18 cellular contexts compared by ENCODE assay signal in the genomic region with DNA sequence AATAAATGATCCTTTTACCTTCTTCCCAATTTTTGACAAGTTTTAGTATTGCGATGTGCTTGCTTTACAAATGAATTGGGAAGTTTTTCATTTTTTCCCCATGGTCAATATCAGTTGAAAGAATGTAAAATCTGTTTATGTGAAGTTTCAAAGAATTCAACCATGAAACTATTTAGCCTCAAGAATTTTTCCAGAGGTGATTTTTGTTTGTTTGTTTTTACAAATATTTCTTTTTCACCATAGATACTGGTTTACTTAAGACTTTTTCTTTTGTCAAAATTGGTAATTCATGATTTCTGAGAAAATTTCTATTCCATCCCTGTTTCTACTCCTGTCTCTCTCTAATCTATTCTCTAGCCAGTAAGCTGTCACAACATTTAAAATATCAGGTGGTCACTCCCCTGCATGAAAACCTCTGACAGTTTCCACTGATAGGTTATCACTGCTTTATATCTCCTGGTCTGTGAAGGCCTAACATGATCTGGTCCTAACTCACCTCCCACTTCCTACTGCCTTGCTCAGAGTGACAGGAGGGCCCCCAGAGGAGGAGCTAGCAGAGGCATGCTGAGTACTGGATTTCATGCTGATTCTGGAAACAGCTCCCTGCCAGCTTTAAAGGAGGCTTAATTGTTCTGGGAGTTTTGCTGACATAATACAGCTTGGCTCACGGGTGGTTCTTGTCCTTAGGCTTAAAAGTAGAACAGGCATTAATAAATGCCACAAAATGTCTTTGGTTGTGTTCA. TPM values are rescaled to one million over a fixed set of nuclear protein-coding genes. Genes with fewer than 3 reads are reported as not detected.
DNase-seq lines count a peak whose midpoint lies in the region; ATAC-seq, FAIRE-seq and TF ChIP-seq lines count a peak whose summit lies in the region.
"Had no signal": no experiment of that assay in that cellular context is flagged by ENCODE, and none has a peak within 500 bp of the region (broad histone marks: within the 10 kb centered on the region; RNA-seq: fewer than 3 reads in every experiment).

No MANE protein-coding gene starts in this region.

- H4K20me1 ChIP-seq in GM12878 (ENCODE audit: control insufficient read depth, insufficient read depth) = no peaks in the 10 kb centered on the region
- H4K20me1 ChIP-seq: BLaER1 had no signal

- TF ChIP-seq CTCF in GM12878 (IDR thresholded peaks at IDR 0.05 in 2 of 3, conservative IDR thresholded peaks at IDR 0.05 in 1 of 3; ENCODE audit: control insufficient read depth in 2 of 3, extremely low read depth in 1 of 3, insufficient read depth in 1 of 3, low read depth in 3 of 3, low read length in 3 of 3) = no peak

- POLR2A ChIA-PET in GM12878 (lab: Charles Lee) = no interaction called here

- no peak overlapping the region for H3K27ac ChIP-seq in GM12878 (ENCODE audit: control insufficient read depth, insufficient read depth)
- H3K27ac ChIP-seq: BLaER1, ovary had no signal

- no peaks in the 10 kb centered on the region for H3K4me1 ChIP-seq in GM12878 (ENCODE audit: control insufficient read depth, insufficient read depth, low read length)

- no peak overlapping the region for H3K4me2 ChIP-seq in GM12878 (ENCODE audit: control insufficient read depth, insufficient read depth)

- no peaks in the 10 kb centered on the region for H3K27me3 ChIP-seq in GM12878 (replicated peaks in 1 of 2; ENCODE audit: control insufficient read depth in 2 of 2, insufficient read depth in 2 of 2, low read length in 1 of 2)
- H3K27me3 ChIP-seq: BLaER1, ovary had no signal

- in situ Hi-C loops in GM12878 (cut with MboI) = no loop called here

- SMC1A ChIA-PET in GM12878 (lab: Charles Lee; ENCODE audit: uncharacterized antibody, unreplicated experiment) = no interaction called here

- no peak overlapping the region for H2AFZ ChIP-seq in GM12878 (ENCODE audit: control insufficient read depth, low read depth, low read length)

- no peak for TF ChIP-seq POLR2A in GM12878 (IDR thresholded peaks at IDR 0.05; ENCODE audit: low read depth, low read length)

- CTCF ChIA-PET in GM12878 (lab: Yijun Ruan, JAX) = interaction anchor here (3.2 kb wide), 1 partner anchor 11 kb away, joined by 17 read pairs; no protein-coding TSS in a partner anchor

- H3K9me3 ChIP-seq in GM12878 (replicated peaks; ENCODE audit: control insufficient read depth, insufficient read depth, low read length) = no peaks in the 10 kb centered on the region
- H3K9me3 ChIP-seq: BLaER1, ovary had no signal

- 14% methylated on average over 2 of the region's 2 CpGs for WGBS in GM12878 (ENCODE audit: insufficient coverage, insufficient replicate concordance, low lambda C conversion rate, missing lambda C conversion rate)

- no peak; the same call in 1 of the 2 replicates for TF ChIP-seq EP300 in Ishikawa (IDR thresholded peaks at IDR 0.05; ENCODE audit: borderline replicate concordance)
- TF ChIP-seq EP300 in GM12878 (IDR thresholded peaks at IDR 0.05; ENCODE audit: borderline replicate concordance in 1 of 2, control insufficient read depth in 1 of 2, low read depth in 2 of 2, low read length in 2 of 2) = no peak

- no peaks in the 10 kb centered on the region for H3K79me2 ChIP-seq in GM12878 (ENCODE audit: control insufficient read depth, insufficient read depth, low read length)

- FAIRE-seq in GM12878 (lab: Jason Lieb, UNC) = no peak

- H3K36me3 ChIP-seq in GM12878 (ENCODE audit: control insufficient read depth in 2 of 2, insufficient read depth in 2 of 2, low read length in 1 of 2) = no peaks in the 10 kb centered on the region
- H3K36me3 ChIP-seq: BLaER1, ovary had no signal

- TF ChIP-seq RAD21 in Ishikawa (IDR thresholded peaks at IDR 0.05; ENCODE audit: low read depth) = no peak
- no peak for TF ChIP-seq RAD21 in GM12878 (IDR thresholded peaks at IDR 0.05; ENCODE audit: insufficient read depth, low read depth, low read length)

- no TSS peak for BruUV-seq in GM12878 (replicated peaks; lab: Mats Ljungman, UMichigan)

- H3K9ac ChIP-seq in GM12878 (ENCODE audit: control insufficient read depth, insufficient read depth, low read length) = no peak overlapping the region
- H3K9ac ChIP-seq: BLaER1 had no signal

- DNase-seq in Ammon's horn (ENCODE audit: low spot score) = peak; percentile 27
- DNase-seq in GM12878 (ENCODE audit: low read depth, low spot score) = no peak
- peak; percentile 32 for DNase-seq in iris pigment epithelial cell (ENCODE audit: low read depth)
- DNase-seq in CD1c-positive myeloid dendritic cell (ENCODE audit: extremely low spot score) = no peak
- no peak for DNase-seq in T1000 (lab: John Stamatoyannopoulos, UW)
- DNase-seq in NCI-H2107 (lab: John Stamatoyannopoulos, UW) = no peak
- DNase-seq: activated CD4-positive, alpha-beta memory T cell treated with anti-CD3 and anti-CD28 coated beads for 36 hours; activated naive CD8-positive, alpha-beta T cell treated with anti-CD3 and anti-CD28 coated beads, Interleukin-2, amount 10 ng/mL, durations not matched to agents 7 days and 5 days; NCI-H1092 treated with DMSO at 0.1 percent for 48 hours; NCI-H82; ovary; stimulated activated naive CD4-positive, alpha-beta T cell; T-helper 1 cell had no signal

- no peak overlapping the region for H3K4me3 ChIP-seq in GM12878
- H3K4me3 ChIP-seq: BLaER1, ovary had no signal

- intact Hi-C loops in GM12878 (cut with micrococcal nuclease; ENCODE audit: unreplicated experiment) = no loop called here

- ATAC-seq in GM12878 = no peak
- no peak for ATAC-seq in GM18870 (IDR thresholded peaks at IDR 0.05; ENCODE audit: unreplicated experiment)

- RAD21 ChIA-PET in GM12878 (lab: Charles Lee; ENCODE audit: unreplicated experiment) = no interaction called here

TF ChIP-seq in Ishikawa, 13 proteins besides CTCF, POLR2A, EP300 and RAD21:
- TF ChIP-seq, protein P1, sequence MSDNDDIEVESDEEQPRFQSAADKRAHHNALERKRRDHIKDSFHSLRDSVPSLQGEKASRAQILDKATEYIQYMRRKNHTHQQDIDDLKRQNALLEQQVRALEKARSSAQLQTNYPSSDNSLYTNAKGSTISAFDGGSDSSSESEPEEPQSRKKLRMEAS (IDR thresholded peaks at IDR 0.05) = peak; percentile 35; the same call in 1 of the 2 replicates
- TF ChIP-seq ZBTB7A (IDR thresholded peaks at IDR 0.05; ENCODE audit: low read depth) (no peak), NFIC (IDR thresholded peaks at IDR 0.05) (0 out of 2 replicates have a peak, but pooled peaks have one; percentile 8), CREB1 (IDR thresholded peaks at IDR 0.05; ENCODE audit: low read depth) (no peak), TCF12 (IDR thresholded peaks at IDR 0.05; ENCODE audit: low read depth) (no peak)

TF ChIP-seq in GM12878, 131 proteins besides CTCF, POLR2A, EP300 and RAD21:
- TF ChIP-seq, protein P2, sequence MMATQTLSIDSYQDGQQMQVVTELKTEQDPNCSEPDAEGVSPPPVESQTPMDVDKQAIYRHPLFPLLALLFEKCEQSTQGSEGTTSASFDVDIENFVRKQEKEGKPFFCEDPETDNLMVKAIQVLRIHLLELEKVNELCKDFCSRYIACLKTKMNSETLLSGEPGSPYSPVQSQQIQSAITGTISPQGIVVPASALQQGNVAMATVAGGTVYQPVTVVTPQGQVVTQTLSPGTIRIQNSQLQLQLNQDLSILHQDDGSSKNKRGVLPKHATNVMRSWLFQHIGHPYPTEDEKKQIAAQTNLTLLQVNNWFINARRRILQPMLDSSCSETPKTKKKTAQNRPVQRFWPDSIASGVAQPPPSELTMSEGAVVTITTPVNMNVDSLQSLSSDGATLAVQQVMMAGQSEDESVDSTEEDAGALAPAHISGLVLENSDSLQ (IDR thresholded peaks at IDR 0.05) = peak; percentile 20; the same call in 1 of the 2 replicates
- TF ChIP-seq JUNB (IDR thresholded peaks at IDR 0.05) = no peak

RNA-seq across cellular contexts. Expression of a gene that starts 7.6 kb away (rescaled TPM):
- not detected in 2 replicates for total RNA-seq in GM12878 (2013; cell fraction: nucleolus; rRNA removed)
- total RNA-seq in GM12878 (2014; rRNA removed) (not detected in 2 replicates), GM12878 (2014; rRNA removed; fragmentation: Illumina TruSeq; extraction: Trizol) (not detected in 2 replicates), GM12878 (2021) (not detected in 2 replicates)
- polyA plus RNA-seq in GM12878 (2011; ENCODE audit: low read depth) = not detected
- polyA plus RNA-seq in GM12878 (2011; rRNA removed) (not detected in 2 replicates), GM12878 (2014; fragmentation: Illumina TruSeq; extraction: Trizol) (not detected in 2 replicates), GM12878 (2014; fragmentation: Nextera tagmentation; extraction: Ambion mirVana) (not detected), GM12878 (2014; rRNA removed) (not detected in 2 replicates), GM12878 (2016; fragmentation: Nextera tagmentation; extraction: Ambion mirVana) (not detected)
- polyA plus RNA-seq in GM12878 (2011; cell fraction: cytosol; rRNA removed) = not detected in 2 replicates
- polyA plus RNA-seq in GM12878 (2011; cell fraction: nucleus; rRNA removed) = not detected in 2 replicates
- not detected in 2 replicates for polyA plus RNA-seq in GM12878 (2012)
- polyA minus RNA-seq in GM12878 (2011; rRNA and poly(A)+ RNA removed) = not detected in 2 replicates
- polyA minus RNA-seq in GM12878 (2011; cell fraction: cytosol; rRNA and poly(A)+ RNA removed) = not detected in 2 replicates
- not detected in 2 replicates for polyA minus RNA-seq in GM12878 (2011; cell fraction: nucleus; rRNA and poly(A)+ RNA removed)
- total RNA-seq: activated CD4-positive, alpha-beta memory T cell treated with anti-CD3 and anti-CD28 coated beads for 36 hours; activated naive CD8-positive, alpha-beta T cell treated with anti-CD3 and anti-CD28 coated beads, Interleukin-2, amount 10 ng/mL, durations not matched to agents 7 days and 5 days; frontal cortex; lower leg skin; ovary had no signal
- polyA plus RNA-seq: ovary had no signal

RNA-seq across cellular contexts. Expression of a gene that starts 14.5 kb away (rescaled TPM):
- total RNA-seq in GM12878 (2013; cell fraction: nucleolus; rRNA removed) = not detected in 2 replicates
- total RNA-seq in GM12878 (2014; rRNA removed) = not detected in 2 replicates
- total RNA-seq in GM12878 (2014; rRNA removed; fragmentation: Illumina TruSeq; extraction: Trizol) = not detected in 2 replicates
- total RNA-seq in GM12878 (2021) = 0.11 TPM in 1 of 2 replicates, not detected in the other
- polyA plus RNA-seq in GM12878 (2011; ENCODE audit: low read depth) = not detected
- polyA plus RNA-seq in GM12878 (2011; rRNA removed) = not detected in 2 replicates
- polyA plus RNA-seq in GM12878 (2011; cell fraction: cytosol; rRNA removed) = not detected in 2 replicates
- polyA plus RNA-seq in GM12878 (2011; cell fraction: nucleus; rRNA removed) = not detected in 2 replicates
- not detected in 2 replicates for polyA plus RNA-seq in GM12878 (2012)
- polyA plus RNA-seq in GM12878 (2014; fragmentation: Illumina TruSeq; extraction: Trizol) = not detected in 2 replicates
- polyA plus RNA-seq in GM12878 (2014; fragmentation: Nextera tagmentation; extraction: Ambion mirVana) = not detected
- not detected in 2 replicates for polyA plus RNA-seq in GM12878 (2014; rRNA removed)
- polyA plus RNA-seq in GM12878 (2016; fragmentation: Nextera tagmentation; extraction: Ambion mirVana) = under 1 TPM in 1 of 2 experiments, not detected in 1; 0.13 TPM
- not detected in 2 replicates for polyA minus RNA-seq in GM12878 (2011; rRNA and poly(A)+ RNA removed)
- 0.67 and 1.5 TPM in 2 replicates for polyA minus RNA-seq in GM12878 (2011; cell fraction: cytosol; rRNA and poly(A)+ RNA removed)
- not detected in 2 replicates for polyA minus RNA-seq in GM12878 (2011; cell fraction: nucleus; rRNA and poly(A)+ RNA removed)
- total RNA-seq: activated CD4-positive, alpha-beta memory T cell treated with anti-CD3 and anti-CD28 coated beads for 36 hours had no signal

Comparison
In these comparisons a context has a peak if more than half of its experiments do, and no peak if none do; other contexts are left out.
1. DNase-seq: peak in Ammon's horn (single experiment) and iris pigment epithelial cell (single experiment); none in GM12878 (single experiment), CD1c-positive myeloid dendritic cell (single experiment), T1000 (single experiment) and NCI-H2107 (single experiment).